In the genomic region with DNA sequence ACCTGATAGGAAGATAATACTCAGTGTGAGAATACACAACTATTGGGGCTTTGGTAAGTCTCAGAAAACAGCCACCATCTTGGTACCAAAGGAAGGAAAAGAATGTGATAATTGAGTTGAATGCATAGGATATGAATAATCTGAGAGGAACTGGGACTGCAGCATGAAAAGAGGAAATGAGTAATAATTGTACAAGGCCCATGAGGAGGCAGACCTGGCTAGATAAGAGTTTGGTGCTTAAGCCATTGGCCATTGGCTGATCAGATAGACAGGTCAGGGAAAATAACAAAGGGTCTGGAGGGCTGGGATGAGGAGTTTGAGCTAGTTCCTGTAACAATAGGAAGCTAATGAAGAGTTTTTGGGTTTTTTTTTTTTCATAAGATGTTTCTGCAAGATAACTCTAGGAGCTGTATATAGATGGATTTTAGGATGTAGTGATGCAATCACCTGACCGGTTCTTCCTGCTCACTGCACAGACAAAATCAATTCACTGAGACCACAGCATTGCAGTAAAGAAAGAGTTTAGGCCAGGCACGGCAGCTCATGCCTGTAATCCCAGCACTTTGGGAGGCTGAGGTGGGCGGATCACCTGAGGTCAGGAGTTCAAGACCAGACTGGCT, we compare ENCODE assay signal across 8 cellular contexts. TPM values are rescaled to one million over a fixed set of nuclear protein-coding genes. Genes with fewer than 3 reads are reported as not detected.
DNase-seq lines count a peak whose midpoint lies in the region; ATAC-seq and TF ChIP-seq lines count a peak whose summit lies in the region.

No MANE protein-coding gene starts in this region.

- H3K4me3 ChIP-seq in testis = no peak overlapping the region

- ATAC-seq in GM18517 (IDR thresholded peaks at IDR 0.05; ENCODE audit: unreplicated experiment) (peak; percentile 94), HG02623 (IDR thresholded peaks at IDR 0.05; ENCODE audit: unreplicated experiment) (peak; percentile 94), left cardiac atrium (no peak)

- intact Hi-C loops in testis (cut with DNase I; ENCODE audit: low total_unique reads) = no loop called here
- intact Hi-C loops in left cardiac atrium (cut with DNase I) = no loop called here

- no peak for TF ChIP-seq POLR2A in testis (IDR thresholded peaks at IDR 0.05)

- no peaks in the 10 kb centered on the region for H3K9me3 ChIP-seq in testis

- WGBS in testis, 2 donors = 77% methylated on average over 3 of the region's 3 CpGs

- H3K27me3 ChIP-seq in testis = no peaks in the 10 kb centered on the region

- no peak for TF ChIP-seq CTCF in testis (IDR thresholded peaks at IDR 0.05)

- DNase-seq in NOMO-1 (lab: John Stamatoyannopoulos, UW; ENCODE audit: unreplicated experiment in 2 of 2) (peak; percentile 48 to 72), germinal center (ENCODE audit: low spot score) (peak; percentile 33), NCI-H2227 treated with DMSO at 0.1 percent for 48 hours (lab: John Stamatoyannopoulos, UW) (no peak), testis (no peak), left cardiac atrium (no peak)
- no peak for DNase-seq in activated CD4-positive, CD25-positive, alpha-beta regulatory T cell treated with anti-CD3 and anti-CD28 coated beads, Interleukin-2, amount 50 U/mL, for 72 hours

- no peak overlapping the region for H3K27ac ChIP-seq in testis

- no peaks in the 10 kb centered on the region for H3K36me3 ChIP-seq in testis (ENCODE audit: low read depth, missing control alignments)

- no peaks in the 10 kb centered on the region for H3K4me1 ChIP-seq in testis

RNA-seq across cellular contexts. Expression of a gene that starts 5.3 kb away (rescaled TPM):
- total RNA-seq in testis = 10 to 100 TPM; 13.3 to 17.0 TPM
- polyA plus RNA-seq in testis (ENCODE audit: insufficient read depth, low read depth, low replicate concordance) = 7.0 TPM
- total RNA-seq in left cardiac atrium = 10 to 100 TPM; 14.3 to 15.6 TPM

RNA-seq across cellular contexts. Expression of a gene that starts 21.5 kb away (rescaled TPM):
- total RNA-seq in testis (1 to 10 TPM; 1.6 to 2.3 TPM), left cardiac atrium (under 1 TPM in 1 of 2 donors, not detected in 1; 0.41 TPM)
- polyA plus RNA-seq in testis (ENCODE audit: insufficient read depth, low read depth, low replicate concordance) = 5.5 TPM

RNA-seq across cellular contexts. Expression of a gene that starts 40.8 kb away (rescaled TPM):
- total RNA-seq in testis (1 to 10 TPM; 2.5 to 3.1 TPM), left cardiac atrium (under 1 TPM; 0.42 to 0.88 TPM)
- 0.69 TPM for polyA plus RNA-seq in testis (ENCODE audit: insufficient read depth, low read depth, low replicate concordance)

Comparison
In these comparisons a context has a peak if more than half of its experiments do, and no peak if none do; other contexts are left out.
1. ATAC-seq: peak in GM18517 (single experiment) and HG02623 (single experiment); none in left cardiac atrium (0 of 2).
2. DNase-seq: peak in NOMO-1 (2 of 2) and germinal center (single experiment); none in NCI-H2227 treated with DMSO at 0.1 percent for 48 hours (single experiment), testis (single experiment), activated CD4-positive, CD25-positive, alpha-beta regulatory T cell treated with anti-CD3 and anti-CD28 coated beads, Interleukin-2, amount 50 U/mL, for 72 hours (single experiment) and left cardiac atrium (single experiment).